2 cellular contexts compared by ENCODE assay signal in the genomic region with DNA sequence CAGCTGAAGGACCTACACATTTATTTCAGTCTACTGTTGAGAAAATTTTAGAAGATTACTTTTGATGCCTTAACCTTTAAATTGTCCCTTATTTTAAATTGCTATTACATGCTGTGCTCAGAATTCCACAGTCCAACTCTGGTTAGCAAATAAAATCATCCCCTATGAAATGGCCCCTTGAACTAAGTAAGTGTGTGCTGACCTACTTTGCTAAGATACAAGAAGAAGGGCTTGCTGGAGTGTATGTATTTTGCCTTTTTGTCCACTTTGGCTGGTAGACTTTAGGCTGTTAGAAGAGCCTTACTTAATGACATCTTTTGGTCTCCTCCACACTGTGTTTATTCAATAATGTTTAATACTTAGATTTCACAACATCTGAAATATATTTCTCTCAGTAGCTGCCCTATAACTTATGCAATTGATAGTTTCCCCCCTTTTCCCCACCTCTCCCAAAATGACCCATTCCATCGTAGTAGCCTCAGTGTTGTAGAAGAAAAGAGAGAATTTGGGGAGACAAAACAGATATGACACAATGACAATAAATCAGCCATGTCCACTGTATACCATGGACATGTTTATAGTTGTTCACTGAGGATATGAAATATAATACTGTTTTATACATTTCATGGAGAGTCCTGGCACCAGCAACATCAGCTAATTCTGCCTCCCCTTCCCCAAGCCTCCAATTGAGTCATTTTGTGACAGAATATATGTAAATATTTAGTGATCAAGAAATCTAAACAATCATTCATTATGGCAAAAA.
TF ChIP-seq lines count a peak whose summit lies in the region.

No MANE protein-coding gene starts in this region.

TF ChIP-seq in HEK293T, 16 proteins besides CTCF, POLR2A, EP300 and RAD21 (continued from another document):
- TF ChIP-seq, protein P1, sequence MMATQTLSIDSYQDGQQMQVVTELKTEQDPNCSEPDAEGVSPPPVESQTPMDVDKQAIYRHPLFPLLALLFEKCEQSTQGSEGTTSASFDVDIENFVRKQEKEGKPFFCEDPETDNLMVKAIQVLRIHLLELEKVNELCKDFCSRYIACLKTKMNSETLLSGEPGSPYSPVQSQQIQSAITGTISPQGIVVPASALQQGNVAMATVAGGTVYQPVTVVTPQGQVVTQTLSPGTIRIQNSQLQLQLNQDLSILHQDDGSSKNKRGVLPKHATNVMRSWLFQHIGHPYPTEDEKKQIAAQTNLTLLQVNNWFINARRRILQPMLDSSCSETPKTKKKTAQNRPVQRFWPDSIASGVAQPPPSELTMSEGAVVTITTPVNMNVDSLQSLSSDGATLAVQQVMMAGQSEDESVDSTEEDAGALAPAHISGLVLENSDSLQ (IDR thresholded peaks at IDR 0.05): peak; percentile 48; the same call in 1 of the 2 replicates
- no peak for TF ChIP-seq HDGF (IDR thresholded peaks at IDR 0.05; ENCODE audit: borderline replicate concordance)
TF ChIP-seq in HEK293T: peak in this region for 1.

TF ChIP-seq in K562, 482 proteins besides CTCF, POLR2A, EP300 and RAD21 (continued from another document):
- TF ChIP-seq, protein P2, sequence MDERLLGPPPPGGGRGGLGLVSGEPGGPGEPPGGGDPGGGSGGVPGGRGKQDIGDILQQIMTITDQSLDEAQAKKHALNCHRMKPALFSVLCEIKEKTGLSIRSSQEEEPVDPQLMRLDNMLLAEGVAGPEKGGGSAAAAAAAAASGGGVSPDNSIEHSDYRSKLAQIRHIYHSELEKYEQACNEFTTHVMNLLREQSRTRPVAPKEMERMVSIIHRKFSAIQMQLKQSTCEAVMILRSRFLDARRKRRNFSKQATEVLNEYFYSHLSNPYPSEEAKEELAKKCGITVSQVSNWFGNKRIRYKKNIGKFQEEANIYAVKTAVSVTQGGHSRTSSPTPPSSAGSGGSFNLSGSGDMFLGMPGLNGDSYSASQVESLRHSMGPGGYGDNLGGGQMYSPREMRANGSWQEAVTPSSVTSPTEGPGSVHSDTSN (CRISPR knock-in tag; IDR thresholded peaks at IDR 0.05; ENCODE audit: low read depth): no peak
- TF ChIP-seq, protein P2 (tag; conservative IDR thresholded peaks at IDR 0.05; ENCODE audit: low read depth): peak; percentile 69
- TF ChIP-seq CBX5 (IDR thresholded peaks at IDR 0.05; ENCODE audit: borderline replicate concordance, low read depth): no peak
- TF ChIP-seq SNIP1 (IDR thresholded peaks at IDR 0.05; ENCODE audit: low read depth): no peak
- TF ChIP-seq, protein P3, sequence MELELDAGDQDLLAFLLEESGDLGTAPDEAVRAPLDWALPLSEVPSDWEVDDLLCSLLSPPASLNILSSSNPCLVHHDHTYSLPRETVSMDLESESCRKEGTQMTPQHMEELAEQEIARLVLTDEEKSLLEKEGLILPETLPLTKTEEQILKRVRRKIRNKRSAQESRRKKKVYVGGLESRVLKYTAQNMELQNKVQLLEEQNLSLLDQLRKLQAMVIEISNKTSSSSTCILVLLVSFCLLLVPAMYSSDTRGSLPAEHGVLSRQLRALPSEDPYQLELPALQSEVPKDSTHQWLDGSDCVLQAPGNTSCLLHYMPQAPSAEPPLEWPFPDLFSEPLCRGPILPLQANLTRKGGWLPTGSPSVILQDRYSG (tag; conservative IDR thresholded peaks at IDR 0.05; ENCODE audit: low read depth): no peak
- TF ChIP-seq, protein P4, sequence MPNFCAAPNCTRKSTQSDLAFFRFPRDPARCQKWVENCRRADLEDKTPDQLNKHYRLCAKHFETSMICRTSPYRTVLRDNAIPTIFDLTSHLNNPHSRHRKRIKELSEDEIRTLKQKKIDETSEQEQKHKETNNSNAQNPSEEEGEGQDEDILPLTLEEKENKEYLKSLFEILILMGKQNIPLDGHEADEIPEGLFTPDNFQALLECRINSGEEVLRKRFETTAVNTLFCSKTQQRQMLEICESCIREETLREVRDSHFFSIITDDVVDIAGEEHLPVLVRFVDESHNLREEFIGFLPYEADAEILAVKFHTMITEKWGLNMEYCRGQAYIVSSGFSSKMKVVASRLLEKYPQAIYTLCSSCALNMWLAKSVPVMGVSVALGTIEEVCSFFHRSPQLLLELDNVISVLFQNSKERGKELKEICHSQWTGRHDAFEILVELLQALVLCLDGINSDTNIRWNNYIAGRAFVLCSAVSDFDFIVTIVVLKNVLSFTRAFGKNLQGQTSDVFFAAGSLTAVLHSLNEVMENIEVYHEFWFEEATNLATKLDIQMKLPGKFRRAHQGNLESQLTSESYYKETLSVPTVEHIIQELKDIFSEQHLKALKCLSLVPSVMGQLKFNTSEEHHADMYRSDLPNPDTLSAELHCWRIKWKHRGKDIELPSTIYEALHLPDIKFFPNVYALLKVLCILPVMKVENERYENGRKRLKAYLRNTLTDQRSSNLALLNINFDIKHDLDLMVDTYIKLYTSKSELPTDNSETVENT (CRISPR knock-in tag; IDR thresholded peaks at IDR 0.05): no peak
- TF ChIP-seq HEY1 (CRISPR knock-in tag; IDR thresholded peaks at IDR 0.05; ENCODE audit: borderline replicate concordance): no peak
- no peak for TF ChIP-seq SAFB (IDR thresholded peaks at IDR 0.05; ENCODE audit: borderline replicate concordance, low read depth, low read length)
- no peak for TF ChIP-seq ADNP (tag; IDR thresholded peaks at IDR 0.05)
- TF ChIP-seq PYGO2 (tag; IDR thresholded peaks at IDR 0.05): no peak
- TF ChIP-seq, protein P5, sequence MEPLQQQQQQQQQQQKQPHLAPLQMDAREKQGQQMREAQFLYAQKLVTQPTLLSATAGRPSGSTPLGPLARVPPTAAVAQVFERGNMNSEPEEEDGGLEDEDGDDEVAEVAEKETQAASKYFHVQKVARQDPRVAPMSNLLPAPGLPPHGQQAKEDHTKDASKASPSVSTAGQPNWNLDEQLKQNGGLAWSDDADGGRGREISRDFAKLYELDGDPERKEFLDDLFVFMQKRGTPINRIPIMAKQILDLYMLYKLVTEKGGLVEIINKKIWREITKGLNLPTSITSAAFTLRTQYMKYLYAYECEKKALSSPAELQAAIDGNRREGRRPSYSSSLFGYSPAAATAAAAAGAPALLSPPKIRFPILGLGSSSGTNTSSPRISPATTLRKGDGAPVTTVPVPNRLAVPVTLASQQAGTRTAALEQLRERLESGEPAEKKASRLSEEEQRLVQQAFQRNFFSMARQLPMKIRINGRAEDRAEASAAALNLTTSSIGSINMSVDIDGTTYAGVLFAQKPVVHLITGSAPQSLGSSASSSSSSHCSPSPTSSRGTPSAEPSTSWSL (CRISPR knock-in tag; IDR thresholded peaks at IDR 0.05; ENCODE audit: borderline replicate concordance): no peak
- no peak for TF ChIP-seq RFX5 (IDR thresholded peaks at IDR 0.05; ENCODE audit: low read depth, low read length)
- no peak for TF ChIP-seq BDP1 (IDR thresholded peaks at IDR 0.05; ENCODE audit: insufficient read depth, insufficient read length)
- 0 out of 4 replicates have a peak, but pooled peaks of 1 of the 2 experiments have one; percentile 13 for TF ChIP-seq FOXK2 (conservative IDR thresholded peaks at IDR 0.05 in 1 of 2, IDR thresholded peaks at IDR 0.05 in 1 of 2; ENCODE audit: low read depth in 2 of 2)
- no peak for TF ChIP-seq ARID2 (IDR thresholded peaks at IDR 0.05)
- TF ChIP-seq ZKSCAN3 (CRISPR knock-in tag; IDR thresholded peaks at IDR 0.05): no peak
- no peak for TF ChIP-seq CEBPG (CRISPR knock-in tag; IDR thresholded peaks at IDR 0.05)
- no peak for TF ChIP-seq CEBPG (tag; conservative IDR thresholded peaks at IDR 0.05 in 1 of 2, IDR thresholded peaks at IDR 0.05 in 1 of 2)
- TF ChIP-seq BCOR (IDR thresholded peaks at IDR 0.05): no peak
- peak; percentile 80 for TF ChIP-seq CEBPB (tag; IDR thresholded peaks at IDR 0.05)
- TF ChIP-seq, protein P6, sequence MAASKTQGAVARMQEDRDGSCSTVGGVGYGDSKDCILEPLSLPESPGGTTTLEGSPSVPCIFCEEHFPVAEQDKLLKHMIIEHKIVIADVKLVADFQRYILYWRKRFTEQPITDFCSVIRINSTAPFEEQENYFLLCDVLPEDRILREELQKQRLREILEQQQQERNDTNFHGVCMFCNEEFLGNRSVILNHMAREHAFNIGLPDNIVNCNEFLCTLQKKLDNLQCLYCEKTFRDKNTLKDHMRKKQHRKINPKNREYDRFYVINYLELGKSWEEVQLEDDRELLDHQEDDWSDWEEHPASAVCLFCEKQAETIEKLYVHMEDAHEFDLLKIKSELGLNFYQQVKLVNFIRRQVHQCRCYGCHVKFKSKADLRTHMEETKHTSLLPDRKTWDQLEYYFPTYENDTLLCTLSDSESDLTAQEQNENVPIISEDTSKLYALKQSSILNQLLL (CRISPR knock-in tag; IDR thresholded peaks at IDR 0.05; ENCODE audit: borderline replicate concordance): no peak
- TF ChIP-seq TEAD1 (CRISPR knock-in tag; IDR thresholded peaks at IDR 0.05): no peak
- TF ChIP-seq MEIS2 (IDR thresholded peaks at IDR 0.05; ENCODE audit: partially characterized antibody): peak; percentile 82
- TF ChIP-seq, protein P7, sequence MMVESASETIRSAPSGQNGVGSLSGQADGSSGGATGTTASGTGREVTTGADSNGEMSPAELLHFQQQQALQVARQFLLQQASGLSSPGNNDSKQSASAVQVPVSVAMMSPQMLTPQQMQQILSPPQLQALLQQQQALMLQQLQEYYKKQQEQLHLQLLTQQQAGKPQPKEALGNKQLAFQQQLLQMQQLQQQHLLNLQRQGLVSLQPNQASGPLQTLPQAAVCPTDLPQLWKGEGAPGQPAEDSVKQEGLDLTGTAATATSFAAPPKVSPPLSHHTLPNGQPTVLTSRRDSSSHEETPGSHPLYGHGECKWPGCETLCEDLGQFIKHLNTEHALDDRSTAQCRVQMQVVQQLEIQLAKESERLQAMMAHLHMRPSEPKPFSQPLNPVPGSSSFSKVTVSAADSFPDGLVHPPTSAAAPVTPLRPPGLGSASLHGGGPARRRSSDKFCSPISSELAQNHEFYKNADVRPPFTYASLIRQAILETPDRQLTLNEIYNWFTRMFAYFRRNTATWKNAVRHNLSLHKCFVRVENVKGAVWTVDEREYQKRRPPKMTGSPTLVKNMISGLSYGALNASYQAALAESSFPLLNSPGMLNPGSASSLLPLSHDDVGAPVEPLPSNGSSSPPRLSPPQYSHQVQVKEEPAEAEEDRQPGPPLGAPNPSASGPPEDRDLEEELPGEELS (CRISPR knock-in tag; IDR thresholded peaks at IDR 0.05; ENCODE audit: borderline replicate concordance): no peak
- no peak for TF ChIP-seq BRF1 (IDR thresholded peaks at IDR 0.05; ENCODE audit: borderline replicate concordance, extremely low read depth, insufficient read length)
- TF ChIP-seq, protein P8, sequence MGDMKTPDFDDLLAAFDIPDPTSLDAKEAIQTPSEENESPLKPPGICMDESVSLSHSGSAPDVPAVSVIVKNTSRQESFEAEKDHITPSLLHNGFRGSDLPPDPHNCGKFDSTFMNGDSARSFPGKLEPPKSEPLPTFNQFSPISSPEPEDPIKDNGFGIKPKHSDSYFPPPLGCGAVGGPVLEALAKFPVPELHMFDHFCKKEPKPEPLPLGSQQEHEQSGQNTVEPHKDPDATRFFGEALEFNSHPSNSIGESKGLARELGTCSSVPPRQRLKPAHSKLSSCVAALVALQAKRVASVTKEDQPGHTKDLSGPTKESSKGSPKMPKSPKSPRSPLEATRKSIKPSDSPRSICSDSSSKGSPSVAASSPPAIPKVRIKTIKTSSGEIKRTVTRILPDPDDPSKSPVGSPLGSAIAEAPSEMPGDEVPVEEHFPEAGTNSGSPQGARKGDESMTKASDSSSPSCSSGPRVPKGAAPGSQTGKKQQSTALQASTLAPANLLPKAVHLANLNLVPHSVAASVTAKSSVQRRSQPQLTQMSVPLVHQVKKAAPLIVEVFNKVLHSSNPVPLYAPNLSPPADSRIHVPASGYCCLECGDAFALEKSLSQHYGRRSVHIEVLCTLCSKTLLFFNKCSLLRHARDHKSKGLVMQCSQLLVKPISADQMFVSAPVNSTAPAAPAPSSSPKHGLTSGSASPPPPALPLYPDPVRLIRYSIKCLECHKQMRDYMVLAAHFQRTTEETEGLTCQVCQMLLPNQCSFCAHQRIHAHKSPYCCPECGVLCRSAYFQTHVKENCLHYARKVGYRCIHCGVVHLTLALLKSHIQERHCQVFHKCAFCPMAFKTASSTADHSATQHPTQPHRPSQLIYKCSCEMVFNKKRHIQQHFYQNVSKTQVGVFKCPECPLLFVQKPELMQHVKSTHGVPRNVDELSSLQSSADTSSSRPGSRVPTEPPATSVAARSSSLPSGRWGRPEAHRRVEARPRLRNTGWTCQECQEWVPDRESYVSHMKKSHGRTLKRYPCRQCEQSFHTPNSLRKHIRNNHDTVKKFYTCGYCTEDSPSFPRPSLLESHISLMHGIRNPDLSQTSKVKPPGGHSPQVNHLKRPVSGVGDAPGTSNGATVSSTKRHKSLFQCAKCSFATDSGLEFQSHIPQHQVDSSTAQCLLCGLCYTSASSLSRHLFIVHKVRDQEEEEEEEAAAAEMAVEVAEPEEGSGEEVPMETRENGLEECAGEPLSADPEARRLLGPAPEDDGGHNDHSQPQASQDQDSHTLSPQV (IDR thresholded peaks at IDR 0.05): 0 out of 2 replicates have a peak, but pooled peaks have one; percentile 22
TF ChIP-seq in K562: peak in this region for 6.
